Comparison of ENCODE assay signal across 10 cellular contexts in the genomic region with DNA sequence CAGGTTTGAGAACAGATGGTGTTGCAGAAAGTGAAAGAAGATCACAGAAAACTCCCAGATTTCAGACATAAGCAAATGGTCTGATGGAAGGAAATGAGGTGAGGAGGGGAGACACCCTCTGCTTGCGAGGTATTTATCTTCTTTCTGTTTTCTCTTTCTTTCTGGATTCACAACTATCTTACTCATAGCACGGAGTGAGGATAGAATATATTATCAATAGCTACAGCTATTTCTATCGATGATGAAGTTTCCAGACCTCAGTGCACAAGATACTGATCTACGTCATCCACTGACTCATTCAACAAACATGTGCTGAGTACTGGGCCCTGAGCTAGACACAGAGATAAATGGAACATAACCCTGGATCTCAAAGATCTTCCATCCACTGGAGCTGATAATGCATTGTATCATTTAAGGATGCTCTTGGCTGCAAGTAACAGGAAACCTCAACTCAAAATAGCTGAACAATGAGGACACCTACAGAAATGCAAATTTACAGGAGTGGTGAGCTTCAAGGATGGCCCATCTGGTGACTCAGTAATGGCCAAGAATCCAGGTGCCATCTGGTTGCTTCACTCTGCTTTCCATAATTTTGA. TPM values are rescaled to one million over a fixed set of nuclear protein-coding genes. Genes with fewer than 3 reads are reported as not detected.
DNase-seq lines count a peak whose midpoint lies in the region; ATAC-seq and TF ChIP-seq lines count a peak whose summit lies in the region.
"Had no signal": no experiment of that assay in that cellular context is flagged by ENCODE, and none has a peak within 500 bp of the region (broad histone marks: within the 10 kb centered on the region; RNA-seq: fewer than 3 reads in every experiment).

No MANE protein-coding gene starts in this region.

- ATAC-seq in activated CD4-positive, alpha-beta T cell treated with anti-CD3 and anti-CD28 coated beads for 36 hours: peak; percentile 67
- ATAC-seq in GM21528 (IDR thresholded peaks at IDR 0.05; ENCODE audit: low FRiP score, unreplicated experiment) (peak; percentile 46), HG03442 (IDR thresholded peaks at IDR 0.05; ENCODE audit: unreplicated experiment) (peak; percentile 45)

- H3K4me3 ChIP-seq in effector memory CD4-positive, alpha-beta T cell (ENCODE audit: insufficient read depth, low read depth, low read length, poor library complexity, severe bottlenecking): no peak overlapping the region

- POLR2A ChIA-PET in activated CD4-positive, alpha-beta T cell treated with anti-CD3 and anti-CD28 coated beads for 36 hours (lab: Charles Lee): no interaction called here

- H3K9me3 Mint-ChIP-seq in activated CD4-positive, alpha-beta T cell treated with anti-CD3 and anti-CD28 coated beads for 36 hours (ENCODE audit: low read depth): no peaks in the 10 kb centered on the region
- H3K9me3 Mint-ChIP-seq: neural crest cell had no signal

- H3K4me3 Mint-ChIP-seq in activated CD4-positive, alpha-beta T cell treated with anti-CD3 and anti-CD28 coated beads for 36 hours: no peak overlapping the region
- H3K4me3 Mint-ChIP-seq: neural crest cell had no signal

- H3K4me1 ChIP-seq in effector memory CD4-positive, alpha-beta T cell (ENCODE audit: control insufficient read depth, insufficient read depth, low read length, poor library complexity, severe bottlenecking): no peaks in the 10 kb centered on the region

- no peaks in the 10 kb centered on the region for H3K27me3 Mint-ChIP-seq in activated CD4-positive, alpha-beta T cell treated with anti-CD3 and anti-CD28 coated beads for 36 hours

- CTCF ChIA-PET in activated CD4-positive, alpha-beta T cell treated with anti-CD3 and anti-CD28 coated beads for 36 hours (lab: Charles Lee): no interaction called here

- no peak for DNase-seq in activated CD4-positive, alpha-beta T cell treated with anti-CD3 and anti-CD28 coated beads for 36 hours
- DNase-seq in activated CD4-positive, alpha-beta T cell treated with anti-CD3 and anti-CD28 coated beads for 1 hour: no peak
- DNase-seq in kidney tubule cell (ENCODE audit: low spot score): peak; percentile 92
- no peak for DNase-seq in GM13976 (ENCODE audit: low spot score)
- DNase-seq in occipital lobe (lab: John Stamatoyannopoulos, UW): no peak
- no peak for DNase-seq in effector memory CD4-positive, alpha-beta T cell
- DNase-seq: head of caudate nucleus had no signal

- H3K9me3 ChIP-seq in effector memory CD4-positive, alpha-beta T cell (ENCODE audit: control insufficient read depth, low read length): no peaks in the 10 kb centered on the region

- H3K27ac ChIP-seq in effector memory CD4-positive, alpha-beta T cell (ENCODE audit: insufficient read depth, low read length, poor library complexity, severe bottlenecking): no peak overlapping the region

- no peak overlapping the region for H3K27ac Mint-ChIP-seq in activated CD4-positive, alpha-beta T cell treated with anti-CD3 and anti-CD28 coated beads for 36 hours

- peaks cover 13% of the 10 kb centered on the region for H3K4me1 Mint-ChIP-seq in activated CD4-positive, alpha-beta T cell treated with anti-CD3 and anti-CD28 coated beads for 36 hours

- peaks cover 3% of the 10 kb centered on the region for H3K36me3 Mint-ChIP-seq in activated CD4-positive, alpha-beta T cell treated with anti-CD3 and anti-CD28 coated beads for 36 hours (ENCODE audit: low read depth)

- in situ Hi-C loops in GM13976 (cut with MboI; ENCODE audit: low sequenced_read_pairs, unreplicated experiment): no loop called here

- intact Hi-C loops in activated CD4-positive, alpha-beta T cell treated with anti-CD3 and anti-CD28 coated beads for 36 hours (cut with DNase I, micrococcal nuclease): loop anchor here in 1 of 2 experiments (5.0 kb wide), 1 partner anchor 173 kb away; no protein-coding TSS in a partner anchor

- no peak for TF ChIP-seq CTCF in GM13976 (IDR thresholded peaks at IDR 0.05; ENCODE audit: borderline replicate concordance, control extremely low read depth, extremely low read depth, insufficient read depth, missing control alignments)

- H3K36me3 ChIP-seq in effector memory CD4-positive, alpha-beta T cell (ENCODE audit: control insufficient read depth, insufficient read depth, low read length): no peaks in the 10 kb centered on the region

- H3K27me3 ChIP-seq in effector memory CD4-positive, alpha-beta T cell (replicated peaks; ENCODE audit: control insufficient read depth, insufficient read depth, low read length, poor library complexity, severe bottlenecking): no peaks in the 10 kb centered on the region

RNA-seq across cellular contexts. Expression of a gene that starts 21.2 kb away (rescaled TPM):
- total RNA-seq in activated CD4-positive, alpha-beta T cell treated with anti-CD3 and anti-CD28 coated beads for 36 hours: under 1 TPM; 0.39 to 0.76 TPM
- 3.1 TPM for total RNA-seq in occipital lobe
